18 cellular contexts compared by ENCODE assay signal in genomic region chrX:150303386-150304097, GRCh38. TPM values are rescaled to one million over a fixed set of nuclear protein-coding genes. Genes with fewer than 3 reads are reported as not detected.
A peak's percentile ranks its signal among the peaks of the same experiment; 100 is the strongest.
DNase-seq lines count a peak whose midpoint lies in the region; ATAC-seq, FAIRE-seq and TF ChIP-seq lines count a peak whose summit lies in the region.
"Had no signal": no experiment of that assay in that cellular context is flagged by ENCODE, and none has a peak within 500 bp of the region (broad histone marks: within the 10 kb centered on the region; RNA-seq: fewer than 3 reads in every experiment).

No MANE protein-coding gene starts in this region.

- no peak for DNase-seq in A549 (ENCODE audit: low read depth in 1 of 2, low spot score in 1 of 2)
- peak; percentile 6 for DNase-seq in Daoy (ENCODE audit: low read depth)
- DNase-seq in NCI-H1694 (lab: John Stamatoyannopoulos, UW) = peak; percentile 11
- no peak for DNase-seq in T-helper 17 cell
- no peak for DNase-seq in natural killer cell treated with Interleukin-12 subunit alpha and Interleukin-12 subunit beta and Interleukin-15 and Interleukin-18, amount 100 ng/mL, for 72 hours (ENCODE audit: low spot score)
- DNase-seq in NCI-H1092 (lab: John Stamatoyannopoulos, UW) = no peak
- DNase-seq: CD4-positive, CD25-positive, alpha-beta regulatory T cell; GF-D8; H7; HFFc6; KBM-7; NCI-H1105 treated with DMSO at 0.1 percent for 48 hours; NCI-H69; SJCRH30 had no signal

- no peaks in the 10 kb centered on the region for H3K27me3 Mint-ChIP-seq in T-helper 17 cell
- H3K27me3 Mint-ChIP-seq in natural killer cell treated with Interleukin-12 subunit alpha and Interleukin-12 subunit beta and Interleukin-15 and Interleukin-18, amount 100 ng/mL, for 72 hours = peaks cover 0 to 11% of the 10 kb centered on the region in 2 donors
- H3K27me3 Mint-ChIP-seq: CD4-positive, CD25-positive, alpha-beta regulatory T cell had no signal

- H3K9me3 ChIP-seq in A549 = no peaks in the 10 kb centered on the region
- H3K9me3 ChIP-seq in T-helper 17 cell (ENCODE audit: control insufficient read depth, low read length, poor library complexity, severe bottlenecking) = no peaks in the 10 kb centered on the region
- H3K9me3 ChIP-seq: SJCRH30 had no signal

- CTCF ChIA-PET in A549 (lab: Yijun Ruan, JAX) = no interaction called here

- no peak for TF ChIP-seq CTCF in A549 (IDR thresholded peaks at IDR 0.05)

- H3K27ac Mint-ChIP-seq in T-helper 17 cell = peak overlapping the region; percentile 60
- H3K27ac Mint-ChIP-seq in natural killer cell treated with Interleukin-12 subunit alpha and Interleukin-12 subunit beta and Interleukin-15 and Interleukin-18, amount 100 ng/mL, for 72 hours = no peak overlapping the region
- H3K27ac Mint-ChIP-seq: HFFc6 had no signal

- POLR2A ChIA-PET in A549 (lab: Yijun Ruan, JAX) = no interaction called here

- no peak overlapping the region for H3K4me3 ChIP-seq in A549
- H3K4me3 ChIP-seq: SJCRH30 had no signal

- no peak overlapping the region for H3K4me3 Mint-ChIP-seq in T-helper 17 cell
- no peak overlapping the region for H3K4me3 Mint-ChIP-seq in natural killer cell treated with Interleukin-12 subunit alpha and Interleukin-12 subunit beta and Interleukin-15 and Interleukin-18, amount 100 ng/mL, for 72 hours
- H3K4me3 Mint-ChIP-seq: CD4-positive, CD25-positive, alpha-beta regulatory T cell; HFFc6 had no signal

- no peaks in the 10 kb centered on the region for H3K4me1 Mint-ChIP-seq in T-helper 17 cell
- no peaks in the 10 kb centered on the region for H3K4me1 Mint-ChIP-seq in natural killer cell treated with Interleukin-12 subunit alpha and Interleukin-12 subunit beta and Interleukin-15 and Interleukin-18, amount 100 ng/mL, for 72 hours (ENCODE audit: low read depth in 2 of 2)
- H3K4me1 Mint-ChIP-seq: CD4-positive, CD25-positive, alpha-beta regulatory T cell had no signal

- no peak for TF ChIP-seq RAD21 in A549 (conservative IDR thresholded peaks at IDR 0.05 in 1 of 2, IDR thresholded peaks at IDR 0.05 in 1 of 2)

- WGBS in A549 (ENCODE audit: missing lambda C conversion rate) = 23% methylated on average over 4 of the region's 4 CpGs

- H3K4me2 ChIP-seq in A549 = no peak overlapping the region

- no peaks in the 10 kb centered on the region for H3K9me3 Mint-ChIP-seq in natural killer cell treated with Interleukin-12 subunit alpha and Interleukin-12 subunit beta and Interleukin-15 and Interleukin-18, amount 100 ng/mL, for 72 hours
- H3K9me3 Mint-ChIP-seq: CD4-positive, CD25-positive, alpha-beta regulatory T cell; HFFc6 had no signal

- H3K36me3 Mint-ChIP-seq in T-helper 17 cell (ENCODE audit: low read depth) = no peaks in the 10 kb centered on the region
- no peaks in the 10 kb centered on the region for H3K36me3 Mint-ChIP-seq in natural killer cell treated with Interleukin-12 subunit alpha and Interleukin-12 subunit beta and Interleukin-15 and Interleukin-18, amount 100 ng/mL, for 72 hours
- H3K36me3 Mint-ChIP-seq: CD4-positive, CD25-positive, alpha-beta regulatory T cell had no signal

- H3K4me1 ChIP-seq in A549 = no peaks in the 10 kb centered on the region
- H3K4me1 ChIP-seq: SJCRH30 had no signal

- H3K27ac ChIP-seq in A549 = no peak overlapping the region
- H3K27ac ChIP-seq: HL-60, SJCRH30 had no signal

- TF ChIP-seq POLR2A in A549 (IDR thresholded peaks at IDR 0.05; ENCODE audit: low read length) = no peak

- no peak for ATAC-seq in A549
- ATAC-seq in T-helper 17 cell = no peak
- ATAC-seq in GM18861 (IDR thresholded peaks at IDR 0.05; ENCODE audit: unreplicated experiment) = no peak
- no peak for ATAC-seq in HG02981 (IDR thresholded peaks at IDR 0.05; ENCODE audit: unreplicated experiment)
- ATAC-seq in natural killer cell treated with Interleukin-12 subunit alpha and Interleukin-12 subunit beta and Interleukin-15 and Interleukin-18, amount 100 ng/mL, for 72 hours = no peak
- ATAC-seq: Panc1 had no signal

- FAIRE-seq in A549 (lab: Jason Lieb, UNC) = peak; percentile 56

- no peak for TF ChIP-seq EP300 in A549 (IDR thresholded peaks at IDR 0.05)

TF ChIP-seq in A549, 52 proteins besides CTCF, POLR2A, EP300 and RAD21:
- no peak for TF ChIP-seq BHLHE40 (IDR thresholded peaks at IDR 0.05; ENCODE audit: low read depth, low read length)
- TF ChIP-seq EHMT2 (IDR thresholded peaks at IDR 0.05; ENCODE audit: low read depth) = no peak

RNA-seq across cellular contexts. Expression of gene MAMLD1, which starts 59.6 kb away (rescaled TPM):
- polyA plus RNA-seq in A549 (2011; rRNA removed) (1.2 and 1.9 TPM in 2 replicates), A549 (2017; fragmentation: RNase III; extraction: RNeasy Plus Mini Kit Qiagen cat#74134 plus additional on column Dnase treatment) (2.3 to 2.5 TPM (median 2.4 TPM) in 3 replicates)
- polyA plus RNA-seq in A549 (2012; cell fraction: cytosol; rRNA removed) = 2.2 and 3.5 TPM in 2 replicates
- 11.3 and 12.6 TPM in 2 replicates for polyA plus RNA-seq in A549 (2012; cell fraction: nucleus; rRNA removed)
- 1.0 and 1.4 TPM in 2 replicates for polyA minus RNA-seq in A549 (2011; rRNA and poly(A)+ RNA removed)
- total RNA-seq in Daoy (2014; rRNA removed; shearing (Covaris generic)) = 2.2 and 12.3 TPM in 2 replicates
- total RNA-seq in T-helper 17 cell = 1 to 10 TPM; 1.7 to 1.9 TPM
- total RNA-seq in natural killer cell treated with Interleukin-12 subunit alpha and Interleukin-12 subunit beta and Interleukin-15 and Interleukin-18, amount 100 ng/mL, for 72 hours = 1 to 10 TPM; 2.0 to 3.5 TPM

Comparison
In these comparisons a context has a peak if more than half of its experiments do, and no peak if none do; other contexts are left out.
1. DNase-seq: peak in Daoy (single experiment) and NCI-H1694 (single experiment); none in A549 (0 of 2), T-helper 17 cell (0 of 3), natural killer cell treated with Interleukin-12 subunit alpha and Interleukin-12 subunit beta and Interleukin-15 and Interleukin-18, amount 100 ng/mL, for 72 hours (single experiment) and NCI-H1092 (single experiment).